15 cellular contexts compared by ENCODE assay signal in genomic region chr9:98977813-98978212, GRCh38. TPM values are rescaled to one million over a fixed set of nuclear protein-coding genes. Genes with fewer than 3 reads are reported as not detected.
A peak's percentile ranks its signal among the peaks of the same experiment; 100 is the strongest.
DNase-seq lines count a peak whose midpoint lies in the region; ATAC-seq and TF ChIP-seq lines count a peak whose summit lies in the region.
"Had no signal": no experiment of that assay in that cellular context is flagged by ENCODE, and none has a peak within 500 bp of the region (broad histone marks: within the 10 kb centered on the region; RNA-seq: fewer than 3 reads in every experiment).

No MANE protein-coding gene starts in this region.

- no peak overlapping the region for H2AK5ac ChIP-seq in mesendoderm (ENCODE audit: low read length)

- no peak for TF ChIP-seq POLR2A in heart left ventricle (IDR thresholded peaks at IDR 0.05)

- H3K27ac ChIP-seq in heart left ventricle (peak overlapping the region; percentile 34 to 91 (median 77)), mesendoderm (ENCODE audit: low read depth, low read length) (peak overlapping the region; percentile 66), skeletal muscle tissue (ENCODE audit: low read depth, low read length) (peak overlapping the region; percentile 49)

- H4K5ac ChIP-seq in mesendoderm (ENCODE audit: low read length) = no peak overlapping the region

- DNase-seq in heart left ventricle (peak in 1 of 5 donors; percentile 32), Right ventricle myocardium superior (no peak), mesendoderm (no peak), NCI-H1048 (lab: John Stamatoyannopoulos, UW) (no peak), NCI-H226 (no peak), CD1c-positive myeloid dendritic cell (ENCODE audit: extremely low spot score) (no peak)
- DNase-seq: activated CD4-positive, alpha-beta memory T cell treated with anti-CD3 and anti-CD28 coated beads, Interleukin-2, amount 10 ng/mL, durations not matched to agents 7 days and 5 days; activated gamma-delta T cell; activated T-cell treated with anti-CD3 and anti-CD28 coated beads for 4 hours; BE2C; NCI-H1105 treated with DMSO at 0.1 percent for 48 hours; NCI-H2107; NCI-H524 had no signal

- WGBS in heart left ventricle, 4 donors = 52 to 66% (median 64%) methylated on average over 3 of the region's 3 CpGs
- WGBS in mesendoderm (ENCODE audit: extremely low coverage, insufficient coverage, low lambda C conversion rate) = no CpG with 5 or more reads among the region's 3 CpGs

- no peaks in the 10 kb centered on the region for H3K79me1 ChIP-seq in mesendoderm (ENCODE audit: low read length)

- H3K4me1 ChIP-seq in heart left ventricle = peaks cover 3 to 82% (median 56%) of the 10 kb centered on the region in 12 donors
- no peaks in the 10 kb centered on the region for H3K4me1 ChIP-seq in mesendoderm (ENCODE audit: control insufficient read depth, low read depth, low read length)
- peaks cover 43 to 51% (median 50%) of the 10 kb centered on the region in 3 donors for H3K4me1 ChIP-seq in skeletal muscle tissue (ENCODE audit: control insufficient read depth in 3 of 3, insufficient read depth in 3 of 3, low read length in 3 of 3)
- H3K4me1 ChIP-seq: BE2C had no signal

- ATAC-seq in heart left ventricle (peak in 1 of 4 donors; percentile 0), Right ventricle myocardium superior (ENCODE audit: poor library complexity) (no peak), GM18519 (IDR thresholded peaks at IDR 0.05; ENCODE audit: low FRiP score, unreplicated experiment) (no peak)

- peak overlapping the region; percentile 37 for H3K56ac ChIP-seq in mesendoderm (ENCODE audit: low read length)

- no peak overlapping the region for H3K4me2 ChIP-seq in mesendoderm (ENCODE audit: low read length)

- H3K9me3 ChIP-seq in heart left ventricle = no peaks in the 10 kb centered on the region
- H3K9me3 ChIP-seq in skeletal muscle tissue (ENCODE audit: control insufficient read depth in 3 of 3, low read length in 3 of 3) = no peaks in the 10 kb centered on the region
- H3K9me3 ChIP-seq: BE2C had no signal

- H3K27me3 ChIP-seq in heart left ventricle (peaks cover 0 to 9% (median 0%) of the 10 kb centered on the region in 9 donors), mesendoderm (ENCODE audit: insufficient read depth, low read length, poor library complexity) (no peaks in the 10 kb centered on the region), skeletal muscle tissue (ENCODE audit: control insufficient read depth in 3 of 3, insufficient read depth in 3 of 3, low read length in 3 of 3) (peaks cover 0 to 19% (median 6%) of the 10 kb centered on the region in 3 donors)

- H2BK5ac ChIP-seq in mesendoderm (ENCODE audit: low read length) = no peak overlapping the region

- H3K9ac ChIP-seq in mesendoderm (ENCODE audit: low read length) (no peak overlapping the region), skeletal muscle tissue (ENCODE audit: low read depth in 1 of 3, low read length in 3 of 3) (peak overlapping the region in 1 of 3 donors; percentile 25)

- H3K4me3 ChIP-seq in heart left ventricle (no peak overlapping the region), mesendoderm (ENCODE audit: low read length) (no peak overlapping the region), skeletal muscle tissue (ENCODE audit: low read length in 3 of 3) (peak overlapping the region in 1 of 3 donors; percentile 6)

- no peak overlapping the region for H3K4ac ChIP-seq in mesendoderm (ENCODE audit: low read depth, low read length)

- no peaks in the 10 kb centered on the region for H3K36me3 ChIP-seq in heart left ventricle
- no peaks in the 10 kb centered on the region for H3K36me3 ChIP-seq in mesendoderm (ENCODE audit: control insufficient read depth, insufficient read depth, low read length)
- H3K36me3 ChIP-seq in skeletal muscle tissue (ENCODE audit: control insufficient read depth in 3 of 3, insufficient read depth in 3 of 3, low read length in 3 of 3) = no peaks in the 10 kb centered on the region
- H3K36me3 ChIP-seq: BE2C had no signal

- no peak overlapping the region for H4K8ac ChIP-seq in mesendoderm (ENCODE audit: low read depth, low read length)

- intact Hi-C loops in heart left ventricle (cut with DNase I) (loop anchor here in 5 of 10 donors (2.0 to 10.0 kb wide), 3 partner anchors 113 to 116 kb away; no protein-coding TSS in a partner anchor), Right ventricle myocardium superior (cut with DNase I) (loop anchor here (10.0 kb wide), 1 partner anchor 113 kb away; no protein-coding TSS in a partner anchor)

- peak overlapping the region; percentile 71 for H3K18ac ChIP-seq in mesendoderm (ENCODE audit: low read length)

- no peak for TF ChIP-seq CTCF in heart left ventricle (IDR thresholded peaks at IDR 0.05)

- H3K79me2 ChIP-seq in mesendoderm (ENCODE audit: control insufficient read depth, insufficient read depth, low read length) = no peaks in the 10 kb centered on the region

- no peak overlapping the region for H3K23ac ChIP-seq in mesendoderm (ENCODE audit: low read length)

- H2BK15ac ChIP-seq in mesendoderm (replicated peaks; ENCODE audit: low read depth) = no peak overlapping the region

- no peak overlapping the region for H2BK120ac ChIP-seq in mesendoderm (ENCODE audit: low read depth, low read length)

RNA-seq across cellular contexts. Expression of gene COL15A1, which starts 34.1 kb away (rescaled TPM):
- total RNA-seq in heart left ventricle = 10 to 100 TPM; 24.1 to 81.0 (median 46.7) TPM
- polyA plus RNA-seq in heart left ventricle = 10 to 100 TPM; 12.4 to 30.8 TPM
- total RNA-seq in Right ventricle myocardium superior = 55.9 TPM
- polyA plus RNA-seq in mesendoderm (2013, experiment 1 of 2) = 0.22 TPM
- polyA plus RNA-seq in mesendoderm (2013, experiment 2 of 2) = 0.32 TPM
- total RNA-seq in skeletal muscle tissue = 178 TPM
